Comparison of ENCODE assay signal across 8 cellular contexts in genomic region chr15:70098170-70098460, GRCh38. TPM values are rescaled to one million over a fixed set of nuclear protein-coding genes. Genes with fewer than 3 reads are reported as not detected.
DNase-seq lines count a peak whose midpoint lies in the region; ATAC-seq and TF ChIP-seq lines count a peak whose summit lies in the region.

No MANE protein-coding gene starts in this region.

- 1 to 5% (median 4%) methylated on average over 7 of the region's 7 CpGs for WGBS in heart left ventricle, 4 donors
- 0 to 2% (median 1%) methylated on average over 7 of the region's 7 CpGs for WGBS in adrenal gland, 4 donors
- WGBS in lung, 2 donors, result 1% methylated on average over 7 of the region's 7 CpGs
- whole genome bisulfite sequencing in upper lobe of left lung, 2 donors, result 0 to 2% methylated on average over 7 of the region's 7 CpGs

- TF ChIP-seq EP300 in upper lobe of left lung (IDR thresholded peaks at IDR 0.05), result no peak

- H3K27me3 ChIP-seq in heart left ventricle, result peaks cover 0 to 10% (median 0%) of the 10 kb centered on the region in 9 donors
- no peaks in the 10 kb centered on the region for H3K27me3 ChIP-seq in adrenal gland
- H3K27me3 ChIP-seq in lung (ENCODE audit: control insufficient read depth, insufficient read depth), result no peaks in the 10 kb centered on the region
- no peaks in the 10 kb centered on the region for H3K27me3 ChIP-seq in upper lobe of left lung

- H3K4me3 ChIP-seq in heart left ventricle (peak overlapping the region in 9 of 12 donors; percentile 69 to 93 (median 82)), adrenal gland (peak overlapping the region in 1 of 4 donors; percentile 93), lung (no peak overlapping the region), upper lobe of left lung (peak overlapping the region in 3 of 4 donors; percentile 80 to 85 (median 84))

- DNase-seq in heart left ventricle (no peak), left cardiac atrium (no peak), adrenal gland (no peak), lung (ENCODE audit: low spot score) (no peak), upper lobe of left lung (no peak), GM03348 (ENCODE audit: low spot score) (no peak), NCI-H2227 (lab: John Stamatoyannopoulos, UW; ENCODE audit: unreplicated experiment) (no peak), DMS153 treated with DMSO at 0.1 percent for 48 hours (lab: John Stamatoyannopoulos, UW; ENCODE audit: unreplicated experiment) (no peak)

- intact Hi-C loops in heart left ventricle (cut with DNase I), result loop anchor here in 9 of 10 donors (2.0 to 10.0 kb wide), 15 partner anchors 67 to 635 kb away; no protein-coding TSS in a partner anchor
- intact Hi-C loops in left cardiac atrium (cut with DNase I), result loop anchor here in 1 of 2 donors (10.0 kb wide), 1 partner anchor 363 kb away; no protein-coding TSS in a partner anchor
- intact Hi-C loops in adrenal gland (cut with DNase I), result loop anchor here in 1 of 2 donors (10.0 kb wide), 1 partner anchor 373 kb away; no protein-coding TSS in a partner anchor

- H3K9me3 ChIP-seq in heart left ventricle (no peaks in the 10 kb centered on the region), adrenal gland (replicated peaks in 1 of 3) (no peaks in the 10 kb centered on the region), lung (ENCODE audit: control insufficient read depth in 2 of 2, insufficient read depth in 1 of 2, low read length in 1 of 2) (no peaks in the 10 kb centered on the region), upper lobe of left lung (no peaks in the 10 kb centered on the region)

- TF ChIP-seq POLR2A in heart left ventricle (IDR thresholded peaks at IDR 0.05) (no peak), adrenal gland (IDR thresholded peaks at IDR 0.05) (no peak), upper lobe of left lung (IDR thresholded peaks at IDR 0.05) (no peak)

- H3K4me1 ChIP-seq in heart left ventricle, result peaks cover 5 to 79% (median 58%) of the 10 kb centered on the region in 12 donors
- H3K4me1 ChIP-seq in adrenal gland (replicated peaks in 1 of 2), result peaks cover 40 to 74% of the 10 kb centered on the region in 2 donors
- peaks cover 14 to 16% of the 10 kb centered on the region in 2 donors for H3K4me1 ChIP-seq in lung (ENCODE audit: control insufficient read depth in 2 of 2, insufficient read depth in 2 of 2, low read length in 2 of 2)
- H3K4me1 ChIP-seq in upper lobe of left lung, result peaks cover 55 to 69% (median 59%) of the 10 kb centered on the region in 4 donors

- no peak for TF ChIP-seq CTCF in heart left ventricle (IDR thresholded peaks at IDR 0.05)
- peak in 1 of 6 experiments; percentile 2 for TF ChIP-seq CTCF in adrenal gland (IDR thresholded peaks at IDR 0.05)
- TF ChIP-seq CTCF in lung (IDR thresholded peaks at IDR 0.05; ENCODE audit: control extremely low read depth, extremely low read depth), result no peak
- no peak for TF ChIP-seq CTCF in upper lobe of left lung (IDR thresholded peaks at IDR 0.05)

- peak overlapping the region; percentile 88 to 98 (median 96) for H3K27ac ChIP-seq in heart left ventricle
- peak overlapping the region; percentile 74 to 97 (median 94) for H3K27ac ChIP-seq in adrenal gland
- H3K27ac ChIP-seq in lung (ENCODE audit: low read depth in 1 of 2, low read length in 1 of 2), result peak overlapping the region; percentile 94 to 97
- H3K27ac ChIP-seq in upper lobe of left lung, result peak overlapping the region; percentile 92 to 98 (median 96)

- H3K36me3 ChIP-seq in heart left ventricle (peaks cover 0 to 6% (median 0%) of the 10 kb centered on the region in 9 donors), adrenal gland (replicated peaks in 1 of 2) (no peaks in the 10 kb centered on the region), lung (ENCODE audit: control insufficient read depth in 2 of 2, insufficient read depth in 2 of 2, low read length in 2 of 2) (peaks cover 0 to 2% of the 10 kb centered on the region in 2 donors), upper lobe of left lung (peaks cover 0 to 8% (median 0%) of the 10 kb centered on the region in 4 donors)

- ATAC-seq in heart left ventricle (no peak), left cardiac atrium (no peak), lung (ENCODE audit: insufficient read depth, low FRiP score) (no peak), upper lobe of left lung (ENCODE audit: low FRiP score in 2 of 2) (no peak)

RNA-seq across cellular contexts. Expression of gene TLE3, which starts 0.4 kb away (rescaled TPM):
- total RNA-seq in heart left ventricle (10 to 100 TPM in 7 of 9 donors, 1 to 10 TPM in 2; 9.3 to 49.6 (median 16.4) TPM), left cardiac atrium (10 to 100 TPM; 22.4 to 29.3 TPM), adrenal gland (10 to 100 TPM in 7 of 8 donors, 1 to 10 TPM in 1; 6.5 to 73.3 (median 40.4) TPM), lung (10 to 100 TPM; 72.1 to 74.4 TPM), upper lobe of left lung (100 to 1,000 TPM in 1 of 6 donors, 10 to 100 TPM in 5; 52.2 to 140 (median 80.6) TPM)
- polyA plus RNA-seq in heart left ventricle (10 to 100 TPM in 1 of 2 donors, 1 to 10 TPM in 1; 4.8 to 16.5 TPM), adrenal gland (10 to 100 TPM in 2 of 3 donors, 1 to 10 TPM in 1; 5.5 to 24.9 (median 10.9) TPM), lung (10 to 100 TPM; 22.7 to 77.3 TPM)
